13 cellular contexts compared by ENCODE assay signal in genomic region chr2:30871980-30872789, GRCh38.
DNase-seq lines count a peak whose midpoint lies in the region; ATAC-seq and TF ChIP-seq lines count a peak whose summit lies in the region.
"Had no signal": no experiment of that assay in that cellular context is flagged by ENCODE, and none has a peak within 500 bp of the region (broad histone marks: within the 10 kb centered on the region; RNA-seq: fewer than 3 reads in every experiment).

No MANE protein-coding gene starts in this region.

- TF ChIP-seq CTCF in heart left ventricle (IDR thresholded peaks at IDR 0.05), result no peak

- peak overlapping the region in 1 of 12 donors; percentile 38 for H3K27ac ChIP-seq in heart left ventricle
- H3K27ac ChIP-seq: right lobe of liver, testis had no signal

- H3K4me3 ChIP-seq in heart left ventricle, result no peak overlapping the region
- H3K4me3 ChIP-seq: right lobe of liver, testis had no signal

- H3K9me3 ChIP-seq in heart left ventricle, result peaks cover 0 to 10% (median 0%) of the 10 kb centered on the region in 12 donors
- H3K9me3 ChIP-seq: right lobe of liver, testis had no signal

- no peaks in the 10 kb centered on the region for H3K36me3 ChIP-seq in heart left ventricle
- H3K36me3 ChIP-seq: right lobe of liver had no signal

- WGBS in heart left ventricle, 4 donors, result 22 to 25% (median 23%) methylated on average over 6 of the region's 6 CpGs

- DNase-seq in NCI-H2196 (lab: John Stamatoyannopoulos, UW; ENCODE audit: unreplicated experiment) (peak; percentile 8), NCI-H2196 treated with DMSO at 0.1 percent for 48 hours (lab: John Stamatoyannopoulos, UW; ENCODE audit: unreplicated experiment) (no peak), NCI-H526 (lab: John Stamatoyannopoulos, UW) (peak; percentile 14 to 31), heart left ventricle (peak in 2 of 5 donors; percentile 36 to 44), superior temporal gyrus (ENCODE audit: extremely low spot score) (peak; percentile 12), mucosa of gallbladder (ENCODE audit: low spot score) (no peak), DMS79 (lab: John Stamatoyannopoulos, UW) (no peak)
- DNase-seq: activated CD4-positive, alpha-beta T cell treated with anti-CD3 and anti-CD28 coated beads for 4 hours; NK-92 treated with Interleukin-12 subunit alpha and Interleukin-12 subunit beta, amount 100 ng/mL, for 24 hours; right lobe of liver; SW 1271; testis had no signal

- intact Hi-C loops in heart left ventricle (cut with DNase I), result no loop called here

- H3K27me3 ChIP-seq in heart left ventricle, result no peaks in the 10 kb centered on the region
- H3K27me3 ChIP-seq: right lobe of liver, testis had no signal

- ATAC-seq in heart left ventricle (peak; percentile 77 to 97 (median 90)), HG03378 (IDR thresholded peaks at IDR 0.05; ENCODE audit: unreplicated experiment) (no peak)
- ATAC-seq: right lobe of liver had no signal

- peaks cover 0 to 4% (median 0%) of the 10 kb centered on the region in 12 donors for H3K4me1 ChIP-seq in heart left ventricle
- H3K4me1 ChIP-seq: right lobe of liver, testis had no signal

- TF ChIP-seq POLR2A in heart left ventricle (IDR thresholded peaks at IDR 0.05), result no peak

Comparison
In these comparisons a context has a peak if more than half of its experiments do, and no peak if none do; other contexts are left out.
1. DNase-seq: peak in NCI-H2196 (single experiment), NCI-H526 (2 of 2) and superior temporal gyrus (single experiment); none in NCI-H2196 treated with DMSO at 0.1 percent for 48 hours (single experiment), mucosa of gallbladder (single experiment) and DMS79 (single experiment).